26 cellular contexts compared by ENCODE assay signal in genomic region chr1:88916883-88917282, GRCh38. TPM values are rescaled to one million over a fixed set of nuclear protein-coding genes. Genes with fewer than 3 reads are reported as not detected.
DNase-seq lines count a peak whose midpoint lies in the region; ATAC-seq and TF ChIP-seq lines count a peak whose summit lies in the region.
"Had no signal": no experiment of that assay in that cellular context is flagged by ENCODE, and none has a peak within 500 bp of the region (broad histone marks: within the 10 kb centered on the region; RNA-seq: fewer than 3 reads in every experiment).

No MANE protein-coding gene starts in this region.

- no peaks in the 10 kb centered on the region for H3K79me2 ChIP-seq in DND-41 (ENCODE audit: insufficient read depth, low read length)
- no peaks in the 10 kb centered on the region for H3K79me2 ChIP-seq in KMS-11 (ENCODE audit: insufficient read depth, low read depth)
- H3K79me2 ChIP-seq in PC-9 (ENCODE audit: low read depth), result no peaks in the 10 kb centered on the region

- H3K27ac ChIP-seq in DND-41 (ENCODE audit: low read length), result no peak overlapping the region
- H3K27ac ChIP-seq in KMS-11, result no peak overlapping the region
- no peak overlapping the region for H3K27ac ChIP-seq in PC-9
- H3K27ac ChIP-seq in foreskin keratinocyte, result no peak overlapping the region
- H3K27ac ChIP-seq: C4-2B, SJCRH30 had no signal

- H3K4me3 Mint-ChIP-seq in activated T-cell treated with anti-CD3 and anti-CD28 coated beads, Interleukin-2, amount 50 U/mL, for 72 hours, result peak overlapping the region in 1 of 2 donors; percentile 43
- H3K4me3 Mint-ChIP-seq: B cell; CD8-positive, alpha-beta T cell had no signal

- BruUV-seq in PC-9 (replicated peaks; lab: Mats Ljungman, UMichigan), result no TSS peak

- H3K9me2 ChIP-seq in PC-9 (ENCODE audit: insufficient read depth), result no peaks in the 10 kb centered on the region

- POLR2A ChIA-PET in PC-9 (lab: Charles Lee; ENCODE audit: unreplicated experiment), result no interaction called here

- H4K20me1 ChIP-seq in DND-41 (ENCODE audit: insufficient read depth, low read length) (no peaks in the 10 kb centered on the region), KMS-11 (ENCODE audit: insufficient read depth) (no peaks in the 10 kb centered on the region), PC-9 (ENCODE audit: insufficient read depth) (no peaks in the 10 kb centered on the region)

- H3K9me3 ChIP-seq in DND-41 (ENCODE audit: insufficient read depth, low read length, severe bottlenecking) (peaks cover 26% of the 10 kb centered on the region), PC-9 (ENCODE audit: insufficient read depth, low read depth) (peaks cover 18% of the 10 kb centered on the region)
- H3K9me3 ChIP-seq: SJCRH30 had no signal

- DNase-seq in activated T-cell treated with anti-CD3 and anti-CD28 coated beads, Interleukin-2, amount 50 U/mL, for 72 hours, result no peak
- no peak for DNase-seq in activated T-cell treated with anti-CD3 and anti-CD28 coated beads, Interleukin-2, amount 50 U/mL, for 48 hours
- DNase-seq in DND-41, result no peak
- DNase-seq in PC-9, result no peak
- DNase-seq in foreskin keratinocyte, result no peak
- DNase-seq: Caco-2; CD8-positive, alpha-beta T cell; DMS79 treated with DMSO at 0.1 percent for 48 hours; HCEC 1CT; Kasumi-1; NCI-H1092 treated with DMSO at 0.1 percent for 48 hours; NCI-H1436; NCI-H187; NCI-H2081 treated with DMSO at 0.1 percent for 48 hours; NCI-H2171; NCI-H345; NCI-H524; NCI-H748 treated with DMSO at 0.1 percent for 48 hours; PC-3; SJCRH30 had no signal

- ATAC-seq in activated T-cell treated with anti-CD3 and anti-CD28 coated beads, Interleukin-2, amount 50 U/mL, for 72 hours (replicated peaks in 1 of 2), result no peak
- ATAC-seq in DND-41 (ENCODE audit: insufficient read depth, low read depth) (peak; percentile 57; the same call in 2 of the 3 replicates), foreskin keratinocyte (no peak), HG03039 (IDR thresholded peaks at IDR 0.05; ENCODE audit: unreplicated experiment) (no peak)
- ATAC-seq: CD8-positive, alpha-beta T cell; PC-3; Right ventricle myocardium inferior; SK-N-SH treated with all-trans-retinoic acid at 6 μM for 48 hours had no signal

- H3K27ac Mint-ChIP-seq in activated T-cell treated with anti-CD3 and anti-CD28 coated beads, Interleukin-2, amount 50 U/mL, for 72 hours, result peak overlapping the region; percentile 73
- H3K27ac Mint-ChIP-seq: B cell; CD8-positive, alpha-beta T cell had no signal

- H3K9ac ChIP-seq in DND-41 (ENCODE audit: low read depth, low read length) (no peak overlapping the region), KMS-11 (no peak overlapping the region)

- no peaks in the 10 kb centered on the region for H3F3A ChIP-seq in PC-9 (ENCODE audit: insufficient read depth, low read depth)

- H3K4me2 ChIP-seq in DND-41 (ENCODE audit: insufficient read depth, low read length) (no peak overlapping the region), KMS-11 (peak overlapping the region; percentile 11; the same call in 1 of the 2 replicates), PC-9 (no peak overlapping the region)

- H3K27me3 Mint-ChIP-seq in activated T-cell treated with anti-CD3 and anti-CD28 coated beads, Interleukin-2, amount 50 U/mL, for 72 hours (ENCODE audit: low read depth), result no peaks in the 10 kb centered on the region
- H3K27me3 Mint-ChIP-seq: B cell had no signal

- peaks cover 36% of the 10 kb centered on the region for H3K36me3 ChIP-seq in DND-41 (ENCODE audit: insufficient read depth, low read length)
- H3K36me3 ChIP-seq in KMS-11 (ENCODE audit: insufficient read depth), result no peaks in the 10 kb centered on the region
- H3K36me3 ChIP-seq in PC-9 (ENCODE audit: low read depth), result no peaks in the 10 kb centered on the region

- peaks cover 14% of the 10 kb centered on the region for H3K4me1 Mint-ChIP-seq in activated T-cell treated with anti-CD3 and anti-CD28 coated beads, Interleukin-2, amount 50 U/mL, for 72 hours (ENCODE audit: low read depth)
- H3K4me1 Mint-ChIP-seq: B cell had no signal

- CTCF ChIA-PET in PC-9 (lab: Charles Lee), result no interaction called here

- intact Hi-C loops in PC-9 (cut with micrococcal nuclease; ENCODE audit: unreplicated experiment), result no loop called here

- H3K4me3 ChIP-seq in DND-41 (ENCODE audit: low read depth in 1 of 2, low read length in 2 of 2) (no peak overlapping the region), KMS-11 (IDR thresholded peaks at IDR 0.05; ENCODE audit: insufficient read depth, low read depth, low read length) (no peak overlapping the region), PC-9 (peak overlapping the region; percentile 10; the same call in 1 of the 2 replicates)
- H3K4me3 ChIP-seq: SJCRH30 had no signal

- TF ChIP-seq CTCF in DND-41 (IDR thresholded peaks at IDR 0.05; ENCODE audit: borderline replicate concordance, extremely low read depth, low read length, poor library complexity, severe bottlenecking), result no peak
- no peak for TF ChIP-seq CTCF in KMS-11 (conservative IDR thresholded peaks at IDR 0.05; ENCODE audit: low read depth, low read length)
- TF ChIP-seq CTCF in PC-9 (conservative IDR thresholded peaks at IDR 0.05), result no peak
- no peak for TF ChIP-seq CTCF in foreskin keratinocyte (conservative IDR thresholded peaks at IDR 0.05)

- no peak overlapping the region for H2AFZ ChIP-seq in DND-41 (ENCODE audit: low read depth, low read length)
- H2AFZ ChIP-seq in KMS-11 (ENCODE audit: low read depth), result no peak overlapping the region
- H2AFZ ChIP-seq in PC-9, result no peak overlapping the region

- no peaks in the 10 kb centered on the region for H3K4me1 ChIP-seq in DND-41 (ENCODE audit: insufficient read depth, low read length)
- H3K4me1 ChIP-seq in KMS-11 (ENCODE audit: low read depth, poor library complexity, severe bottlenecking), result peaks cover 10% of the 10 kb centered on the region
- H3K4me1 ChIP-seq in PC-9 (replicated peaks; ENCODE audit: insufficient read depth), result no peaks in the 10 kb centered on the region
- no peaks in the 10 kb centered on the region for H3K4me1 ChIP-seq in foreskin keratinocyte
- H3K4me1 ChIP-seq: Caco-2, SJCRH30 had no signal

- H3K27me3 ChIP-seq in DND-41 (ENCODE audit: insufficient read depth, low read length, poor library complexity) (no peaks in the 10 kb centered on the region), KMS-11 (ENCODE audit: insufficient read depth, low read depth) (no peaks in the 10 kb centered on the region), PC-9 (ENCODE audit: insufficient read depth, low read depth) (no peaks in the 10 kb centered on the region), foreskin keratinocyte (no peaks in the 10 kb centered on the region)
- H3K27me3 ChIP-seq: SJCRH30 had no signal

- H3K9me3 Mint-ChIP-seq in activated T-cell treated with anti-CD3 and anti-CD28 coated beads, Interleukin-2, amount 50 U/mL, for 72 hours, result peaks cover 11 to 14% of the 10 kb centered on the region in 2 donors

- H3K36me3 Mint-ChIP-seq in activated T-cell treated with anti-CD3 and anti-CD28 coated beads, Interleukin-2, amount 50 U/mL, for 72 hours (ENCODE audit: insufficient read depth in 2 of 2), result peaks cover 26 to 35% of the 10 kb centered on the region in 2 donors

RNA-seq across cellular contexts. Expression of gene GTF2B, which starts 25.5 kb away (rescaled TPM):
- total RNA-seq in activated T-cell treated with anti-CD3 and anti-CD28 coated beads, Interleukin-2, amount 50 U/mL, for 72 hours, result 10 to 100 TPM; 37.2 to 38.7 TPM
- total RNA-seq in PC-9 (2021) (18.3 and 21.9 TPM in 2 replicates), foreskin keratinocyte (35.4 and 35.7 TPM in 2 replicates)
- 25.7 and 31.4 TPM in 2 replicates for polyA plus RNA-seq in foreskin keratinocyte
